In genomic region chr15:38576837-38577236, GRCh38 we compare ENCODE assay signal across 1 cellular context.
TF ChIP-seq lines count a peak whose summit lies in the region.

No MANE protein-coding gene starts in this region.

TF ChIP-seq in GM23338, 12 proteins besides CTCF, POLR2A, EP300 and RAD21 (continued from another document):
- TF ChIP-seq ETS1 (IDR thresholded peaks at IDR 0.05) = no peak
- no peak for TF ChIP-seq ZNF331 (CRISPR knock-in tag; IDR thresholded peaks at IDR 0.05; ENCODE audit: low read depth)
- TF ChIP-seq STAT1 (IDR thresholded peaks at IDR 0.05; ENCODE audit: unreplicated experiment) = no peak
- no peak for TF ChIP-seq ZNF462 (CRISPR knock-in tag; IDR thresholded peaks at IDR 0.05)
TF ChIP-seq in GM23338: peak in this region for 0.
